ENCODE assay signal across 23 cellular contexts in genomic region chr10:76072384-76072783, GRCh38.
"Had no signal": no experiment of that assay in that cellular context is flagged by ENCODE, and none has a peak within 500 bp of the region (broad histone marks: within the 10 kb centered on the region; RNA-seq: fewer than 3 reads in every experiment).

No MANE protein-coding gene starts in this region.

- H3K27ac ChIP-seq: coronary artery, dorsolateral prefrontal cortex, heart left ventricle, pancreas, right lobe of liver, upper lobe of left lung had no signal

- DNase-seq: dorsolateral prefrontal cortex; effector CD8-positive, alpha-beta T cell; foreskin melanocyte; heart left ventricle; hypothalamus; kidney glomerular epithelial cell; mammary epithelial cell; mucosa of descending colon; naive thymus-derived CD8-positive, alpha-beta T cell; nucleus accumbens; pancreas; retina; right lobe of liver; stimulated activated CD4-positive, alpha-beta T cell treated with anti-CD3 and anti-CD28 coated beads, Interleukin-4, amount 100 ng/mL, for 1 hour; stimulated activated CD8-positive, alpha-beta memory T cell treated with anti-CD3 and anti-CD28 coated beads, Interleukin-4, amount 100 ng/mL, for 48 hours; tibial artery; upper lobe of left lung had no signal

- H3K36me3 ChIP-seq: heart left ventricle, pancreas, right lobe of liver, tibial artery, upper lobe of left lung had no signal

- H3K4me1 Mint-ChIP-seq: naive thymus-derived CD8-positive, alpha-beta T cell; neural crest cell; stimulated activated effector memory CD8-positive, alpha-beta T cell treated with anti-CD3 and anti-CD28 coated beads, Interleukin-12 subunit alpha, Interleukin-12 subunit beta, amount 100 ng/mL, for 72 hours had no signal

- ATAC-seq: heart left ventricle; mucosa of descending colon; naive thymus-derived CD8-positive, alpha-beta T cell; pancreas; right lobe of liver; stimulated activated effector memory CD8-positive, alpha-beta T cell treated with anti-CD3 and anti-CD28 coated beads, Interleukin-12 subunit alpha, Interleukin-12 subunit beta, amount 100 ng/mL, for 72 hours had no signal

- H3K27me3 Mint-ChIP-seq: progenitor cell of endocrine pancreas; stimulated activated naive CD8-positive, alpha-beta T cell treated with anti-CD3 and anti-CD28 coated beads, Interleukin-15, Interleukin-2, amounts not matched to agents 100 ng/mL and 50 ng/mL, for 24 hours had no signal

- H3K9me3 ChIP-seq: mucosa of descending colon, pancreas, right lobe of liver, tibial artery, upper lobe of left lung had no signal

- FAIRE-seq: islet of Langerhans, pancreas had no signal

- H3K4me3 ChIP-seq: coronary artery, dorsolateral prefrontal cortex, heart left ventricle, mucosa of descending colon, pancreas, right lobe of liver, tibial artery, upper lobe of left lung had no signal

- H3K36me3 Mint-ChIP-seq: naive thymus-derived CD8-positive, alpha-beta T cell; stimulated activated effector memory CD8-positive, alpha-beta T cell treated with anti-CD3 and anti-CD28 coated beads, Interleukin-12 subunit alpha, Interleukin-12 subunit beta, amount 100 ng/mL, for 72 hours had no signal

- H3K27ac Mint-ChIP-seq: naive thymus-derived CD8-positive, alpha-beta T cell; progenitor cell of endocrine pancreas; stimulated activated effector memory CD8-positive, alpha-beta T cell treated with anti-CD3 and anti-CD28 coated beads, Interleukin-12 subunit alpha, Interleukin-12 subunit beta, amount 100 ng/mL, for 72 hours; stimulated activated naive CD8-positive, alpha-beta T cell treated with anti-CD3 and anti-CD28 coated beads, Interleukin-15, Interleukin-2, amounts not matched to agents 100 ng/mL and 50 ng/mL, for 24 hours had no signal

- H3K4me3 Mint-ChIP-seq: naive thymus-derived CD8-positive, alpha-beta T cell; neural crest cell; stimulated activated effector memory CD8-positive, alpha-beta T cell treated with anti-CD3 and anti-CD28 coated beads, Interleukin-12 subunit alpha, Interleukin-12 subunit beta, amount 100 ng/mL, for 72 hours; stimulated activated naive CD8-positive, alpha-beta T cell treated with anti-CD3 and anti-CD28 coated beads, Interleukin-15, Interleukin-2, amounts not matched to agents 100 ng/mL and 50 ng/mL, for 24 hours had no signal

- H3K27me3 ChIP-seq: heart left ventricle, pancreas, right lobe of liver, tibial artery, upper lobe of left lung had no signal
